Comparison of ENCODE assay signal across 9 cellular contexts in the genomic region with DNA sequence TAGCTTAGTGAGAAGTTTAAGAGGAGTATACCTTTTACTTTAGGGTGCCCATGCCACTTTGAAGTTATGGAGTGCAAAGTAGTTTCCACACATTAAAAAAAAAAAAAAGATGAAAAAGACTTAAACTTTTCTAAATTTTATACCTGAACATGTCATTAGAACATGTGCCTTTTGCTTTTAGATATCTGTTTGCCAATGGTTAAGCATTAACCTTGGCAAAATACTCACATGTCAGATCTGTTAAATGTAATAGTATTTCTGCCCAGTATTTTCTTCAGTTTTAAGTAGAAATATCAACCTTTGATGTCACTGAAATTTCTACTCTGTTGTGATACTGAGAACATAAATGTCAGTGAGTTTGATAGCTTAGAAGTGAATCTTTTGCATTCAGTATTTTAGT. TPM values are rescaled to one million over a fixed set of nuclear protein-coding genes. Genes with fewer than 3 reads are reported as not detected.
DNase-seq lines count a peak whose midpoint lies in the region; ATAC-seq, FAIRE-seq and TF ChIP-seq lines count a peak whose summit lies in the region.
"Had no signal": no experiment of that assay in that cellular context is flagged by ENCODE, and none has a peak within 500 bp of the region (broad histone marks: within the 10 kb centered on the region; RNA-seq: fewer than 3 reads in every experiment).

No MANE protein-coding gene starts in this region.

- no peak overlapping the region for H2AFZ ChIP-seq in keratinocyte (ENCODE audit: control insufficient read depth, low read length)

- TF ChIP-seq POLR2A in testis (IDR thresholded peaks at IDR 0.05), result no peak

- peaks cover 51% of the 10 kb centered on the region for H3K4me1 Mint-ChIP-seq in activated CD8-positive, alpha-beta T cell treated with anti-CD3 and anti-CD28 coated beads for 36 hours (ENCODE audit: low read depth)

- H3K27me3 Mint-ChIP-seq in activated CD8-positive, alpha-beta T cell treated with anti-CD3 and anti-CD28 coated beads for 36 hours, result no peaks in the 10 kb centered on the region

- DNase-seq in cardiac muscle cell (ENCODE audit: low read depth in 1 of 2, low spot score in 1 of 2) (no peak), cardiac septum (ENCODE audit: low spot score) (no peak), keratinocyte (ENCODE audit: low read depth, low spot score) (no peak), testis (no peak), glomerular visceral epithelial cell (ENCODE audit: extremely low spot score) (no peak), islet precursor cell (no peak), GM13976 (ENCODE audit: low spot score) (no peak)
- no peak for DNase-seq in activated CD8-positive, alpha-beta T cell treated with anti-CD3 and anti-CD28 coated beads for 36 hours

- intact Hi-C loops in cardiac septum (cut with DNase I) (no loop called here), testis (cut with DNase I; ENCODE audit: low total_unique reads) (no loop called here)
- intact Hi-C loops in activated CD8-positive, alpha-beta T cell treated with anti-CD3 and anti-CD28 coated beads for 36 hours (cut with micrococcal nuclease), result no loop called here

- no peaks in the 10 kb centered on the region for H3K9me3 ChIP-seq in cardiac muscle cell (ENCODE audit: low read depth)
- H3K9me3 ChIP-seq in keratinocyte (ENCODE audit: control insufficient read depth, low read depth, low read length), result no peaks in the 10 kb centered on the region
- H3K9me3 ChIP-seq in testis, result no peaks in the 10 kb centered on the region

- H3K4me2 ChIP-seq in keratinocyte (ENCODE audit: control insufficient read depth, extremely low read depth, insufficient read depth, low read depth, low read length), result peak overlapping the region; percentile 84

- no peak for ATAC-seq in activated CD8-positive, alpha-beta T cell treated with anti-CD3 and anti-CD28 coated beads for 36 hours

- in situ Hi-C loops in GM13976 (cut with MboI; ENCODE audit: low sequenced_read_pairs, unreplicated experiment), result no loop called here

- H3K36me3 Mint-ChIP-seq in activated CD8-positive, alpha-beta T cell treated with anti-CD3 and anti-CD28 coated beads for 36 hours (ENCODE audit: low read depth), result no peaks in the 10 kb centered on the region

- H3K79me2 ChIP-seq in keratinocyte (ENCODE audit: control insufficient read depth, insufficient read depth, low read length), result peaks cover 93% of the 10 kb centered on the region

- H4K20me1 ChIP-seq in keratinocyte (ENCODE audit: control insufficient read depth, extremely low read depth, insufficient read depth, low read length), result no peaks in the 10 kb centered on the region

- peak overlapping the region; percentile 29 for H3K4me3 Mint-ChIP-seq in activated CD8-positive, alpha-beta T cell treated with anti-CD3 and anti-CD28 coated beads for 36 hours

- H3K27me3 ChIP-seq in cardiac muscle cell (no peaks in the 10 kb centered on the region), keratinocyte (ENCODE audit: control insufficient read depth, extremely low read depth, insufficient read depth, low read length) (no peaks in the 10 kb centered on the region), testis (no peaks in the 10 kb centered on the region)

- CTCF ChIA-PET in activated CD8-positive, alpha-beta T cell treated with anti-CD3 and anti-CD28 coated beads for 36 hours (lab: Charles Lee), result interaction anchor here (1.0 to 1.5 kb wide), 3 partner anchors 9 to 16 kb away, joined by 3 to 5 read pairs (median 4); a partner anchor contains a TSS

- no peak overlapping the region for H3K27ac Mint-ChIP-seq in activated CD8-positive, alpha-beta T cell treated with anti-CD3 and anti-CD28 coated beads for 36 hours
- H3K27ac Mint-ChIP-seq: T-helper 1 cell treated with Interleukin-12 subunit alpha and Interleukin-12 subunit beta and Interleukin-4 antibody, amounts not matched to agents 30 μg/mL and 1 μg/mL, for 36 hours had no signal

- dilution Hi-C loops in keratinocyte (cut with MboI; ENCODE audit: extremely low pct_ligation_motif_present, low sequenced_read_pairs), result no loop called here

- no peaks in the 10 kb centered on the region for H3K9me3 Mint-ChIP-seq in activated CD8-positive, alpha-beta T cell treated with anti-CD3 and anti-CD28 coated beads for 36 hours
- H3K9me3 Mint-ChIP-seq: T-helper 1 cell treated with Interleukin-12 subunit alpha and Interleukin-12 subunit beta and Interleukin-4 antibody, amounts not matched to agents 30 μg/mL and 1 μg/mL, for 36 hours had no signal

- H3K4me3 ChIP-seq in cardiac muscle cell (peak overlapping the region; percentile 8), keratinocyte (ENCODE audit: control insufficient read depth in 2 of 3, extremely low read depth in 1 of 3, insufficient read depth in 2 of 3, low read depth in 1 of 3, low read length in 3 of 3) (peak overlapping the region in 1 of 3 experiments; percentile 60), testis (no peak overlapping the region)

- H3K4me1 ChIP-seq in cardiac muscle cell (ENCODE audit: low read depth) (peaks cover 35% of the 10 kb centered on the region), keratinocyte (ENCODE audit: control insufficient read depth, extremely low read depth, insufficient read depth, low read length) (peaks cover 16% of the 10 kb centered on the region), testis (peaks cover 4% of the 10 kb centered on the region)

- no peaks in the 10 kb centered on the region for H3K9me1 ChIP-seq in keratinocyte (ENCODE audit: control insufficient read depth, extremely low read depth, insufficient read depth, low read length)

- H3K9ac ChIP-seq in keratinocyte (ENCODE audit: control insufficient read depth, extremely low read depth, insufficient read depth, low read length), result no peak overlapping the region

- POLR2A ChIA-PET in activated CD8-positive, alpha-beta T cell treated with anti-CD3 and anti-CD28 coated beads for 36 hours (lab: Charles Lee), result interaction anchor here (0.7 to 2.4 kb wide), 2 partner anchors 11 to 91 kb away, joined by 4 to 11 read pairs; no protein-coding TSS in a partner anchor

- H3K27ac ChIP-seq in cardiac muscle cell (no peak overlapping the region), keratinocyte (ENCODE audit: control insufficient read depth, insufficient read depth, low read length) (peak overlapping the region; percentile 22), testis (peak overlapping the region; percentile 9 to 42)

- no peak for TF ChIP-seq CTCF in cardiac muscle cell (IDR thresholded peaks at IDR 0.05; ENCODE audit: low read depth, low read length)
- TF ChIP-seq CTCF in activated CD8-positive, alpha-beta T cell treated with anti-CD3 and anti-CD28 coated beads for 36 hours (IDR thresholded peaks at IDR 0.05), result no peak
- TF ChIP-seq CTCF in keratinocyte (optimal IDR thresholded peaks at IDR 0.05 in 1 of 3, IDR thresholded peaks at IDR 0.05 in 1 of 3, conservative IDR thresholded peaks at IDR 0.05 in 1 of 3; ENCODE audit: extremely low read depth in 1 of 3, insufficient read depth in 2 of 3, low read length in 3 of 3), result no peak
- no peak for TF ChIP-seq CTCF in testis (IDR thresholded peaks at IDR 0.05)
- TF ChIP-seq CTCF in GM13976 (IDR thresholded peaks at IDR 0.05; ENCODE audit: borderline replicate concordance, control extremely low read depth, extremely low read depth, insufficient read depth, missing control alignments), result no peak

- no peak for FAIRE-seq in keratinocyte (lab: Jason Lieb, UNC)

- H3K36me3 ChIP-seq in cardiac muscle cell (no peaks in the 10 kb centered on the region), keratinocyte (ENCODE audit: control insufficient read depth in 2 of 2, extremely low read depth in 1 of 2, insufficient read depth in 2 of 2, low read length in 2 of 2) (no peaks in the 10 kb centered on the region), testis (ENCODE audit: low read depth, missing control alignments) (no peaks in the 10 kb centered on the region)

RNA-seq across cellular contexts. Expression of a gene that starts 12.2 kb away (rescaled TPM):
- total RNA-seq in cardiac muscle cell, result 192 and 195 TPM in 2 replicates
- polyA plus RNA-seq in cardiac muscle cell, result 215 and 253 TPM in 2 replicates
- 64.8 TPM for total RNA-seq in cardiac septum
- total RNA-seq in activated CD8-positive, alpha-beta T cell treated with anti-CD3 and anti-CD28 coated beads for 36 hours, result 10 to 100 TPM; 29.6 to 30.7 TPM
- polyA plus RNA-seq in keratinocyte, result 76.3 to 143 TPM (median 142 TPM) in 3 replicates
- 119 TPM for polyA plus RNA-seq in keratinocyte (2011; ENCODE audit: low read depth)
- 69.3 and 130 TPM in 2 replicates for polyA plus RNA-seq in keratinocyte (2011; cell fraction: cytosol; rRNA removed)
- polyA plus RNA-seq in keratinocyte (2011; cell fraction: nucleus; rRNA removed), result 76.2 and 94.2 TPM in 2 replicates
- polyA plus RNA-seq in keratinocyte (2012; ENCODE audit: low replicate concordance), result 65.0 and 95.4 TPM in 2 replicates
- polyA minus RNA-seq in keratinocyte, result 13.2 to 111 TPM (median 97.5 TPM) in 3 replicates
- polyA minus RNA-seq in keratinocyte (2011; cell fraction: cytosol; rRNA and poly(A)+ RNA removed), result 85.6 TPM
- polyA minus RNA-seq in keratinocyte (2011; cell fraction: nucleus; rRNA and poly(A)+ RNA removed), result 47.2 and 67.4 TPM in 2 replicates
- 100 to 1,000 TPM; 220 to 255 TPM for total RNA-seq in testis
- 251 TPM for polyA plus RNA-seq in testis (ENCODE audit: insufficient read depth, low read depth, low replicate concordance)
